Comparison of ENCODE assay signal across 20 cellular contexts in genomic region chr2:33008716-33009115, GRCh38.
"Had no signal": no experiment of that assay in that cellular context is flagged by ENCODE, and none has a peak within 500 bp of the region (broad histone marks: within the 10 kb centered on the region; RNA-seq: fewer than 3 reads in every experiment).

No MANE protein-coding gene starts in this region.

- H3K36me3 Mint-ChIP-seq: activated naive CD4-positive, alpha-beta T cell treated with anti-CD3 and anti-CD28 coated beads, Interleukin-2, amount 10 ng/mL, durations not matched to agents 7 days and 5 days; activated naive CD8-positive, alpha-beta T cell treated with anti-CD3 and anti-CD28 coated beads for 36 hours had no signal

- H3K9me3 Mint-ChIP-seq: activated CD8-positive, alpha-beta T cell treated with anti-CD3 and anti-CD28 coated beads for 36 hours; activated naive CD4-positive, alpha-beta T cell treated with anti-CD3 and anti-CD28 coated beads, Interleukin-2, amount 10 ng/mL, durations not matched to agents 7 days and 5 days; activated naive CD8-positive, alpha-beta T cell treated with anti-CD3 and anti-CD28 coated beads for 36 hours; activated T-cell treated with anti-CD3 and anti-CD28 coated beads, Interleukin-2, amount 50 U/mL, for 72 hours; activated T-helper 2 cell treated with anti-CD3 and anti-CD28 coated beads, Interferon-gamma antibody, Interleukin-2, Interleukin-4, amounts not matched to agents 10 μg/mL and 5 μg/mL and 100 μg/mL, durations not matched to agents 14 hours and 24 hours and 36 hours had no signal

- H3K36me3 ChIP-seq: WERI-Rb-1 had no signal

- H3K27ac Mint-ChIP-seq: activated CD8-positive, alpha-beta T cell treated with anti-CD3 and anti-CD28 coated beads for 36 hours; activated naive CD4-positive, alpha-beta T cell treated with anti-CD3 and anti-CD28 coated beads, Interleukin-2, amount 10 ng/mL, durations not matched to agents 7 days and 5 days; activated naive CD8-positive, alpha-beta T cell treated with anti-CD3 and anti-CD28 coated beads for 36 hours; activated T-cell treated with anti-CD3 and anti-CD28 coated beads, Interleukin-2, amount 50 U/mL, for 72 hours; activated T-helper 2 cell treated with anti-CD3 and anti-CD28 coated beads, Interferon-gamma antibody, Interleukin-2, Interleukin-4, amounts not matched to agents 10 μg/mL and 5 μg/mL and 100 μg/mL, durations not matched to agents 14 hours and 24 hours and 36 hours had no signal

- H3K27ac ChIP-seq: WERI-Rb-1 had no signal

- H3K27me3 Mint-ChIP-seq: activated CD8-positive, alpha-beta T cell treated with anti-CD3 and anti-CD28 coated beads for 36 hours; activated naive CD4-positive, alpha-beta T cell treated with anti-CD3 and anti-CD28 coated beads, Interleukin-2, amount 10 ng/mL, durations not matched to agents 7 days and 5 days; activated naive CD8-positive, alpha-beta T cell treated with anti-CD3 and anti-CD28 coated beads for 36 hours had no signal

- DNase-seq: activated CD4-positive, alpha-beta T cell treated with anti-CD3 and anti-CD28 coated beads for 4 hours; activated CD8-positive, alpha-beta memory T cell treated with anti-CD3 and anti-CD28 coated beads, Interleukin-2, amount 50 U/mL, for 4 hours; activated CD8-positive, alpha-beta T cell treated with anti-CD3 and anti-CD28 coated beads for 36 hours; activated gamma-delta T cell treated with Interleukin-2 at 50 U/mL for 16 hours; activated naive CD4-positive, alpha-beta T cell treated with anti-CD3 and anti-CD28 coated beads, Interleukin-2, amount 10 ng/mL, durations not matched to agents 7 days and 5 days; activated naive CD8-positive, alpha-beta T cell treated with anti-CD3 and anti-CD28 coated beads for 36 hours; activated T-cell treated with anti-CD3 and anti-CD28 coated beads, Interleukin-2, amount 50 U/mL, for 72 hours; Kasumi-1; KBM-7; NCI-H1105 treated with DMSO at 0.1 percent for 48 hours; NCI-H1436 treated with DMSO at 0.1 percent for 48 hours; NCI-H187; NCI-H2081; NCI-H510A treated with DMSO at 0.1 percent for 48 hours; NCI-H69; NK-92 treated with Interleukin-12 subunit alpha and Interleukin-12 subunit beta, amount 100 ng/mL, for 24 hours; SK-N-SH; T-helper 1 cell; WERI-Rb-1 had no signal

- H3K4me2 ChIP-seq: SK-N-SH had no signal

- H3K4me1 Mint-ChIP-seq: activated naive CD4-positive, alpha-beta T cell treated with anti-CD3 and anti-CD28 coated beads, Interleukin-2, amount 10 ng/mL, durations not matched to agents 7 days and 5 days; activated naive CD8-positive, alpha-beta T cell treated with anti-CD3 and anti-CD28 coated beads for 36 hours had no signal

- H3K4me3 Mint-ChIP-seq: activated CD8-positive, alpha-beta T cell treated with anti-CD3 and anti-CD28 coated beads for 36 hours; activated naive CD4-positive, alpha-beta T cell treated with anti-CD3 and anti-CD28 coated beads, Interleukin-2, amount 10 ng/mL, durations not matched to agents 7 days and 5 days; activated naive CD8-positive, alpha-beta T cell treated with anti-CD3 and anti-CD28 coated beads for 36 hours; activated T-cell treated with anti-CD3 and anti-CD28 coated beads, Interleukin-2, amount 50 U/mL, for 72 hours had no signal

- H3K9me3 ChIP-seq: SK-N-SH had no signal

- H3K9me2 ChIP-seq: SK-N-SH had no signal

- ATAC-seq: activated CD8-positive, alpha-beta T cell treated with anti-CD3 and anti-CD28 coated beads for 36 hours; activated T-cell treated with anti-CD3 and anti-CD28 coated beads, Interleukin-2, amount 50 U/mL, for 72 hours had no signal

- H3K9ac ChIP-seq: SK-N-SH had no signal
